12 cellular contexts compared by ENCODE assay signal in genomic region chr20:4875578-4876067, GRCh38.
A peak's percentile ranks its signal among the peaks of the same experiment; 100 is the strongest.
DNase-seq lines count a peak whose midpoint lies in the region; ATAC-seq lines count a peak whose summit lies in the region.
"Had no signal": no experiment of that assay in that cellular context is flagged by ENCODE, and none has a peak within 500 bp of the region (broad histone marks: within the 10 kb centered on the region; RNA-seq: fewer than 3 reads in every experiment).

No MANE protein-coding gene starts in this region.

- ATAC-seq in HG03521 (IDR thresholded peaks at IDR 0.05; ENCODE audit: unreplicated experiment) = no peak
- no peak for ATAC-seq in GM18858 (IDR thresholded peaks at IDR 0.05; ENCODE audit: unreplicated experiment)
- ATAC-seq: natural killer cell treated with Interleukin-12 subunit alpha and Interleukin-12 subunit beta and Interleukin-15 and Interleukin-18, amount 100 ng/mL, for 72 hours had no signal

- peaks cover 86% of the 10 kb centered on the region for H3K36me3 Mint-ChIP-seq in activated T-cell treated with anti-CD3 and anti-CD28 coated beads, Interleukin-2, amount 50 U/mL, for 24 hours (ENCODE audit: low read depth)
- H3K36me3 Mint-ChIP-seq: natural killer cell treated with Interleukin-12 subunit alpha and Interleukin-12 subunit beta and Interleukin-15 and Interleukin-18, amount 100 ng/mL, for 72 hours had no signal

- DNase-seq in DMS153 treated with DMSO at 0.1 percent for 48 hours (lab: John Stamatoyannopoulos, UW; ENCODE audit: unreplicated experiment) (peak; percentile 93), NCI-H1417 treated with DMSO at 0.1 percent for 48 hours (lab: John Stamatoyannopoulos, UW) (peak; percentile 91), NCI-H526 (lab: John Stamatoyannopoulos, UW) (peak; percentile 31 to 45), iPS-NIHi11 (ENCODE audit: low spot score) (peak; percentile 14), germinal center (ENCODE audit: low spot score) (no peak)
- DNase-seq in activated T-cell treated with anti-CD3 and anti-CD28 coated beads, Interleukin-2, amount 50 U/mL, for 24 hours = no peak
- DNase-seq: esophagus squamous epithelium; stimulated activated CD4-positive, alpha-beta T cell treated with anti-CD3 and anti-CD28 coated beads, Interleukin-15, amount 100 ng/mL, for 24 hours; stimulated activated naive CD4-positive, alpha-beta T cell had no signal

- no peaks in the 10 kb centered on the region for H3K9me3 Mint-ChIP-seq in activated T-cell treated with anti-CD3 and anti-CD28 coated beads, Interleukin-2, amount 50 U/mL, for 24 hours
- H3K9me3 Mint-ChIP-seq: natural killer cell treated with Interleukin-12 subunit alpha and Interleukin-12 subunit beta and Interleukin-15 and Interleukin-18, amount 100 ng/mL, for 72 hours had no signal

- no peak overlapping the region for H3K27ac Mint-ChIP-seq in activated T-cell treated with anti-CD3 and anti-CD28 coated beads, Interleukin-2, amount 50 U/mL, for 24 hours
- H3K27ac Mint-ChIP-seq: natural killer cell treated with Interleukin-12 subunit alpha and Interleukin-12 subunit beta and Interleukin-15 and Interleukin-18, amount 100 ng/mL, for 72 hours had no signal

- H3K4me1 Mint-ChIP-seq in activated T-cell treated with anti-CD3 and anti-CD28 coated beads, Interleukin-2, amount 50 U/mL, for 24 hours (ENCODE audit: low read depth) = no peaks in the 10 kb centered on the region

- H3K4me3 Mint-ChIP-seq in activated T-cell treated with anti-CD3 and anti-CD28 coated beads, Interleukin-2, amount 50 U/mL, for 24 hours = no peak overlapping the region
- H3K4me3 Mint-ChIP-seq: natural killer cell treated with Interleukin-12 subunit alpha and Interleukin-12 subunit beta and Interleukin-15 and Interleukin-18, amount 100 ng/mL, for 72 hours had no signal

- H3K27me3 Mint-ChIP-seq in activated T-cell treated with anti-CD3 and anti-CD28 coated beads, Interleukin-2, amount 50 U/mL, for 24 hours = no peaks in the 10 kb centered on the region
- H3K27me3 Mint-ChIP-seq: natural killer cell treated with Interleukin-12 subunit alpha and Interleukin-12 subunit beta and Interleukin-15 and Interleukin-18, amount 100 ng/mL, for 72 hours had no signal

Comparison
In these comparisons a context has a peak if more than half of its experiments do, and no peak if none do; other contexts are left out.
1. DNase-seq: peak in DMS153 treated with DMSO at 0.1 percent for 48 hours (single experiment), NCI-H1417 treated with DMSO at 0.1 percent for 48 hours (single experiment), NCI-H526 (2 of 2) and iPS-NIHi11 (single experiment); none in activated T-cell treated with anti-CD3 and anti-CD28 coated beads, Interleukin-2, amount 50 U/mL, for 24 hours (single experiment) and germinal center (single experiment).